In the genomic region with DNA sequence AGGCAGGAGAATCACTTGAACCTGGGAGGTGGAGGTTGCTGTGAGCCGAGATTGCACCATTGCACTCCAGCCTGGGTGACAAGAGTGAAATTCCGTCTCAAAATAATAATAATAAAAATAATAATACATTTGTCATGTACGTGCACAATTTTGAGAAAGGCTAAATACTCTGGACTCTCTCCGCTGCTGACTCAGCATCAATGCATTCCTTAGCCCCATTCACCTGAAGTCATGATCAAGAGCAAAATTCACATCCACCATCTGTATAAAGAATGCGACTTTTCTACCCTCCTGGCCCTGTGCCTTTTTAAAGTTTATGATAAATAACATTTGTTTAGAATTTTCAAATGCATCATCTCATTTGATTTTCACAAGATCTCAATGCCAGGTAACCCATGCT, we compare ENCODE assay signal across 35 cellular contexts. TPM values are rescaled to one million over a fixed set of nuclear protein-coding genes. Genes with fewer than 3 reads are reported as not detected.
"Had no signal": no experiment of that assay in that cellular context is flagged by ENCODE, and none has a peak within 500 bp of the region (broad histone marks: within the 10 kb centered on the region; RNA-seq: fewer than 3 reads in every experiment).

No MANE protein-coding gene starts in this region.

- H3K27ac ChIP-seq: body of pancreas, brain microvascular endothelial cell, breast epithelium, VCaP had no signal

- H3K27me3 ChIP-seq: adrenal gland, body of pancreas, brain microvascular endothelial cell, breast epithelium had no signal

- DNase-seq: activated B cell treated with CpG ODN at 0.5 μM for 24 hours; activated CD4-positive, alpha-beta memory T cell treated with anti-CD3 and anti-CD28 coated beads for 36 hours; activated CD4-positive, alpha-beta T cell treated with anti-CD3 and anti-CD28 coated beads for 4 hours; activated CD4-positive, alpha-beta T cell treated with anti-CD3 and anti-CD28 coated beads, Interleukin-2, amount 10 ng/mL, durations not matched to agents 24 days and 14 days; activated CD4-positive, alpha-beta T cell treated with anti-CD3 and anti-CD28 coated beads, Interleukin-2, amount 50 U/mL, for 1 hour; activated CD4-positive, alpha-beta T cell treated with anti-CD3 and anti-CD28 coated beads, Interleukin-2, amount 50 U/mL, for 4 hours; activated CD4-positive, CD25-positive, alpha-beta regulatory T cell treated with anti-CD3 and anti-CD28 coated beads, Interleukin-2, amount 50 U/mL, for 72 hours; activated CD8-positive, alpha-beta memory T cell treated with anti-CD3 and anti-CD28 coated beads, Interleukin-2, amount 50 U/mL, for 4 hours; activated CD8-positive, alpha-beta T cell treated with anti-CD3 and anti-CD28 coated beads for 36 hours; activated effector memory CD4-positive, alpha-beta T cell treated with anti-CD3 and anti-CD28 coated beads, Interleukin-2, amount 50 U/mL, for 16 hours; activated gamma-delta T cell treated with Interleukin-2 at 50 U/mL for 16 hours; activated naive CD4-positive, alpha-beta T cell; activated naive CD4-positive, alpha-beta T cell treated with anti-CD3 and anti-CD28 coated beads for 36 hours; activated naive CD4-positive, alpha-beta T cell treated with anti-CD3 and anti-CD28 coated beads, Interleukin-2, amount 50 U/mL, for 16 hours; activated naive CD8-positive, alpha-beta T cell treated with anti-CD3 and anti-CD28 coated beads for 36 hours; activated T-cell treated with anti-CD3 and anti-CD28 coated beads for 4 hours; activated T-cell treated with anti-CD3 and anti-CD28 coated beads, Interleukin-2, amount 50 U/mL, for 1 hour; activated T-cell treated with anti-CD3 and anti-CD28 coated beads, Interleukin-2, amount 50 U/mL, for 4 hours; activated T-cell treated with anti-CD3 and anti-CD28 coated beads, Interleukin-2, amount 50 U/mL, for 72 hours; amniotic stem cell; aorta; body of pancreas; brain microvascular endothelial cell; central memory CD4-positive, alpha-beta T cell; T-helper 2 cell; T-helper 9 cell had no signal

- H3K4me3 ChIP-seq: adrenal gland, body of pancreas, breast epithelium had no signal

- H3K9me3 ChIP-seq: adrenal gland, body of pancreas, breast epithelium had no signal

- FAIRE-seq: astrocyte, TTC549 had no signal

- H3K36me3 ChIP-seq: adrenal gland, brain microvascular endothelial cell, breast epithelium had no signal

- H3K4me1 ChIP-seq: body of pancreas, breast epithelium had no signal

- ATAC-seq: activated CD8-positive, alpha-beta T cell treated with anti-CD3 and anti-CD28 coated beads for 36 hours; activated naive CD4-positive, alpha-beta T cell treated with anti-CD3 and anti-CD28 coated beads, Interleukin-2, amount 50 U/mL, for 72 hours; activated T-cell treated with anti-CD3 and anti-CD28 coated beads, Interleukin-2, amount 50 U/mL, for 4 hours; activated T-cell treated with anti-CD3 and anti-CD28 coated beads, Interleukin-2, amount 50 U/mL, for 72 hours; activated T-helper 17 cell treated with anti-CD3 and anti-CD28 coated beads, Interleukin-2, amount 50 U/mL, for 72 hours; body of pancreas had no signal

RNA-seq across cellular contexts. Expression of gene MAP1LC3C, which starts 35.5 kb away (rescaled TPM):
- total RNA-seq: activated B cell treated with CpG ODN at 0.5 μM for 24 hours; activated CD4-positive, alpha-beta memory T cell treated with anti-CD3 and anti-CD28 coated beads for 36 hours; activated CD4-positive, alpha-beta T cell treated with anti-CD3 and anti-CD28 coated beads, Interleukin-2, amount 10 ng/mL, durations not matched to agents 24 days and 14 days; activated CD8-positive, alpha-beta memory T cell treated with anti-CD3 and anti-CD28 coated beads for 36 hours; activated CD8-positive, alpha-beta T cell treated with anti-CD3 and anti-CD28 coated beads for 36 hours; activated naive CD4-positive, alpha-beta T cell treated with anti-CD3 and anti-CD28 coated beads for 36 hours; activated naive CD4-positive, alpha-beta T cell treated with anti-CD3 and anti-CD28 coated beads, Interleukin-2, amount 50 U/mL, for 72 hours; activated naive CD8-positive, alpha-beta T cell treated with anti-CD3 and anti-CD28 coated beads for 36 hours; activated T-cell treated with anti-CD3 and anti-CD28 coated beads, Interleukin-2, amount 50 U/mL, for 4 hours; activated T-cell treated with anti-CD3 and anti-CD28 coated beads, Interleukin-2, amount 50 U/mL, for 72 hours; activated T-helper 1 cell treated with anti-CD3 and anti-CD28 coated beads, Interleukin-12 subunit alpha, Interleukin-12 subunit beta, Interleukin-2, Interleukin-4 antibody, amounts not matched to agents 30 ng/mL and 10 ng/mL and 1 ng/mL, durations not matched to agents 14 hours and 24 hours and 36 hours; activated T-helper 17 cell treated with anti-CD3 and anti-CD28 coated beads, Interleukin-2, amount 50 U/mL, for 72 hours had no signal
- polyA plus RNA-seq: aorta had no signal
